ENCODE assay signal across 1 cellular context in the genomic region with DNA sequence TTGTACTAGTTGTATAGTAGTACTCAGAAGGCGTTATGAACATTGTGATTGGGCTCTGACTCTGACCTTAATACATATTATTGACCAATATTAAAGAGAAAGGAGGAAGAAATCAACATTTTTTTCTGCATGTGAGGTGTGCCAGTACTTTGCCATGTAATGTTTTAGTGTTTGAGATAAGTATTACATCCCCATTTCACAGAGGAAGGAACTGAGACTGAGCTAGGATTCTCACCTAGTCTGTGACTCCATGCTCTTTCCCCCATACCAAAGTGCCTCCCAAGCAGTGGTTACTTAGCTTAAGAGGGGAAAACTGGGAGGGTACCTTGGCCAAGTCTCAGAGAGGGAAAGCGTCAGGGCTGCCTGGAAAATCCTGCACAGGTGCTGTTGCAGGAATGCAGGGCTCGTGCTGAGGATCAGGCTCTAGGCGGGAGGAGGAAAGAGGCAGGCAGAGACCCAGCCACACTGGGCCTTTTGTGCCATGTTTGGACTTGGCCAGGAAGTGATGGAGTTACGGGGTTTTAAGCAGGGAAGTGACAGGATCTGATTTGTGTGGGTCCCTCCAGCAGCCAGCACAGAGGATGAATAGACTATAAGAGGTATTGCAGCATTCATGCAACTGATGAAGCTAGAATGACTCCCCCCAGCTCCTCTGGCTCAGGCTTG.
TF ChIP-seq lines count a peak whose summit lies in the region.

No MANE protein-coding gene starts in this region.

TF ChIP-seq in HepG2, 621 proteins besides CTCF, POLR2A, EP300 and RAD21 (continued from another document and continues in another):
- TF ChIP-seq, protein P1, sequence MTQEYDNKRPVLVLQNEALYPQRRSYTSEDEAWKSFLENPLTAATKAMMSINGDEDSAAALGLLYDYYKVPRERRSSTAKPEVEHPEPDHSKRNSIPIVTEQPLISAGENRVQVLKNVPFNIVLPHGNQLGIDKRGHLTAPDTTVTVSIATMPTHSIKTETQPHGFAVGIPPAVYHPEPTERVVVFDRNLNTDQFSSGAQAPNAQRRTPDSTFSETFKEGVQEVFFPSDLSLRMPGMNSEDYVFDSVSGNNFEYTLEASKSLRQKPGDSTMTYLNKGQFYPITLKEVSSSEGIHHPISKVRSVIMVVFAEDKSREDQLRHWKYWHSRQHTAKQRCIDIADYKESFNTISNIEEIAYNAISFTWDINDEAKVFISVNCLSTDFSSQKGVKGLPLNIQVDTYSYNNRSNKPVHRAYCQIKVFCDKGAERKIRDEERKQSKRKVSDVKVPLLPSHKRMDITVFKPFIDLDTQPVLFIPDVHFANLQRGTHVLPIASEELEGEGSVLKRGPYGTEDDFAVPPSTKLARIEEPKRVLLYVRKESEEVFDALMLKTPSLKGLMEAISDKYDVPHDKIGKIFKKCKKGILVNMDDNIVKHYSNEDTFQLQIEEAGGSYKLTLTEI (CRISPR knock-in tag; conservative IDR thresholded peaks at IDR 0.05), result no peak
- TF ChIP-seq KDM4B (CRISPR knock-in tag; IDR thresholded peaks at IDR 0.05) (no peak), ZNF660 (CRISPR knock-in tag; IDR thresholded peaks at IDR 0.05; ENCODE audit: borderline replicate concordance, low read depth) (no peak), SOX5 (CRISPR knock-in tag; IDR thresholded peaks at IDR 0.05; ENCODE audit: borderline replicate concordance) (no peak), ZKSCAN1 (IDR thresholded peaks at IDR 0.05; ENCODE audit: low read length) (no peak), GTF3A (CRISPR knock-in tag; conservative IDR thresholded peaks at IDR 0.05) (0 out of 2 replicates have a peak, but pooled peaks have one; percentile 26), REXO4 (CRISPR knock-in tag; IDR thresholded peaks at IDR 0.05; ENCODE audit: borderline replicate concordance) (no peak), ZNF292 (CRISPR knock-in tag; IDR thresholded peaks at IDR 0.05; ENCODE audit: borderline replicate concordance, low read depth) (no peak), ZFAT (CRISPR knock-in tag; conservative IDR thresholded peaks at IDR 0.05) (no peak), ZFP82 (CRISPR knock-in tag; IDR thresholded peaks at IDR 0.05; ENCODE audit: borderline replicate concordance) (no peak), MED1 (CRISPR knock-in tag; IDR thresholded peaks at IDR 0.05) (no peak), ZMYM4 (CRISPR knock-in tag; IDR thresholded peaks at IDR 0.05) (no peak), ZNF446 (CRISPR knock-in tag; IDR thresholded peaks at IDR 0.05) (no peak), JARID2 (CRISPR knock-in tag; IDR thresholded peaks at IDR 0.05; ENCODE audit: insufficient replicate concordance) (peak; percentile 19), ZNF777 (CRISPR knock-in tag; IDR thresholded peaks at IDR 0.05) (no peak), IKZF4 (CRISPR knock-in tag; IDR thresholded peaks at IDR 0.05; ENCODE audit: borderline replicate concordance, low read depth, not compliant biosample characterization) (no peak), RXRA (CRISPR knock-in tag; IDR thresholded peaks at IDR 0.05) (no peak), XRCC5 (optimal IDR thresholded peaks at IDR 0.05; ENCODE audit: low read length) (no peak), NONO (IDR thresholded peaks at IDR 0.05) (no peak), NONO (CRISPR knock-in tag; conservative IDR thresholded peaks at IDR 0.05) (no peak), LCORL (IDR thresholded peaks at IDR 0.05) (no peak), LCORL (CRISPR knock-in tag; IDR thresholded peaks at IDR 0.05) (no peak)
- TF ChIP-seq, protein P2, sequence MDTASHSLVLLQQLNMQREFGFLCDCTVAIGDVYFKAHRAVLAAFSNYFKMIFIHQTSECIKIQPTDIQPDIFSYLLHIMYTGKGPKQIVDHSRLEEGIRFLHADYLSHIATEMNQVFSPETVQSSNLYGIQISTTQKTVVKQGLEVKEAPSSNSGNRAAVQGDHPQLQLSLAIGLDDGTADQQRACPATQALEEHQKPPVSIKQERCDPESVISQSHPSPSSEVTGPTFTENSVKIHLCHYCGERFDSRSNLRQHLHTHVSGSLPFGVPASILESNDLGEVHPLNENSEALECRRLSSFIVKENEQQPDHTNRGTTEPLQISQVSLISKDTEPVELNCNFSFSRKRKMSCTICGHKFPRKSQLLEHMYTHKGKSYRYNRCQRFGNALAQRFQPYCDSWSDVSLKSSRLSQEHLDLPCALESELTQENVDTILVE (CRISPR knock-in tag; IDR thresholded peaks at IDR 0.05), result no peak
- TF ChIP-seq, protein P3, sequence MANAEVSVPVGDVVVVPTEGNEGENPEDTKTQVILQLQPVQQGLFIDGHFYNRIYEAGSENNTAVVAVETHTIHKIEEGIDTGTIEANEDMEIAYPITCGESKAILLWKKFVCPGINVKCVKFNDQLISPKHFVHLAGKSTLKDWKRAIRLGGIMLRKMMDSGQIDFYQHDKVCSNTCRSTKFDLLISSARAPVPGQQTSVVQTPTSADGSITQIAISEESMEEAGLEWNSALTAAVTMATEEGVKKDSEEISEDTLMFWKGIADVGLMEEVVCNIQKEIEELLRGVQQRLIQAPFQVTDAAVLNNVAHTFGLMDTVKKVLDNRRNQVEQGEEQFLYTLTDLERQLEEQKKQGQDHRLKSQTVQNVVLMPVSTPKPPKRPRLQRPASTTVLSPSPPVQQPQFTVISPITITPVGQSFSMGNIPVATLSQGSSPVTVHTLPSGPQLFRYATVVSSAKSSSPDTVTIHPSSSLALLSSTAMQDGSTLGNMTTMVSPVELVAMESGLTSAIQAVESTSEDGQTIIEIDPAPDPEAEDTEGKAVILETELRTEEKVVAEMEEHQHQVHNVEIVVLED (CRISPR knock-in tag; IDR thresholded peaks at IDR 0.05; ENCODE audit: borderline replicate concordance), result no peak
- TF ChIP-seq, protein P4, sequence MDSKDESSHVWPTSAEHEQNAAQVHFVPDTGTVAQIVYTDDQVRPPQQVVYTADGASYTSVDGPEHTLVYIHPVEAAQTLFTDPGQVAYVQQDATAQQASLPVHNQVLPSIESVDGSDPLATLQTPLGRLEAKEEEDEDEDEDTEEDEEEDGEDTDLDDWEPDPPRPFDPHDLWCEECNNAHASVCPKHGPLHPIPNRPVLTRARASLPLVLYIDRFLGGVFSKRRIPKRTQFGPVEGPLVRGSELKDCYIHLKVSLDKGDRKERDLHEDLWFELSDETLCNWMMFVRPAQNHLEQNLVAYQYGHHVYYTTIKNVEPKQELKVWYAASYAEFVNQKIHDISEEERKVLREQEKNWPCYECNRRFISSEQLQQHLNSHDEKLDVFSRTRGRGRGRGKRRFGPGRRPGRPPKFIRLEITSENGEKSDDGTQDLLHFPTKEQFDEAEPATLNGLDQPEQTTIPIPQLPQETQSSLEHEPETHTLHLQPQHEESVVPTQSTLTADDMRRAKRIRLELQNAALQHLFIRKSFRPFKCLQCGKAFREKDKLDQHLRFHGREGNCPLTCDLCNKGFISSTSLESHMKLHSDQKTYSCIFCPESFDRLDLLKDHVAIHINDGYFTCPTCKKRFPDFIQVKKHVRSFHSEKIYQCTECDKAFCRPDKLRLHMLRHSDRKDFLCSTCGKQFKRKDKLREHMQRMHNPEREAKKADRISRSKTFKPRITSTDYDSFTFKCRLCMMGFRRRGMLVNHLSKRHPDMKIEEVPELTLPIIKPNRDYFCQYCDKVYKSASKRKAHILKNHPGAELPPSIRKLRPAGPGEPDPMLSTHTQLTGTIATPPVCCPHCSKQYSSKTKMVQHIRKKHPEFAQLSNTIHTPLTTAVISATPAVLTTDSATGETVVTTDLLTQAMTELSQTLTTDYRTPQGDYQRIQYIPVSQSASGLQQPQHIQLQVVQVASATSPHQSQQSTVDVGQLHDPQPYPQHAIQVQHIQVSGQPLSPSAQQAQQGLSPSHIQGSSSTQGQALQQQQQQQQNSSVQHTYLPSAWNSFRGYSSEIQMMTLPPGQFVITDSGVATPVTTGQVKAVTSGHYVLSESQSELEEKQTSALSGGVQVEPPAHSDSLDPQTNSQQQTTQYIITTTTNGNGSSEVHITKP (CRISPR knock-in tag; IDR thresholded peaks at IDR 0.05; ENCODE audit: low read depth), result no peak
- TF ChIP-seq, protein P5, sequence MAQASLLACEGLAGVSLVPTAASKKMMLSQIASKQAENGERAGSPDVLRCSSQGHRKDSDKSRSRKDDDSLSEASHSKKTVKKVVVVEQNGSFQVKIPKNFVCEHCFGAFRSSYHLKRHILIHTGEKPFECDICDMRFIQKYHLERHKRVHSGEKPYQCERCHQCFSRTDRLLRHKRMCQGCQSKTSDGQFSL (CRISPR knock-in tag; IDR thresholded peaks at IDR 0.05), result no peak
- TF ChIP-seq, protein P6, sequence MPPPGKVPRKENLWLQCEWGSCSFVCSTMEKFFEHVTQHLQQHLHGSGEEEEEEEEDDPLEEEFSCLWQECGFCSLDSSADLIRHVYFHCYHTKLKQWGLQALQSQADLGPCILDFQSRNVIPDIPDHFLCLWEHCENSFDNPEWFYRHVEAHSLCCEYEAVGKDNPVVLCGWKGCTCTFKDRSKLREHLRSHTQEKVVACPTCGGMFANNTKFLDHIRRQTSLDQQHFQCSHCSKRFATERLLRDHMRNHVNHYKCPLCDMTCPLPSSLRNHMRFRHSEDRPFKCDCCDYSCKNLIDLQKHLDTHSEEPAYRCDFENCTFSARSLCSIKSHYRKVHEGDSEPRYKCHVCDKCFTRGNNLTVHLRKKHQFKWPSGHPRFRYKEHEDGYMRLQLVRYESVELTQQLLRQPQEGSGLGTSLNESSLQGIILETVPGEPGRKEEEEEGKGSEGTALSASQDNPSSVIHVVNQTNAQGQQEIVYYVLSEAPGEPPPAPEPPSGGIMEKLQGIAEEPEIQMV (CRISPR knock-in tag; IDR thresholded peaks at IDR 0.05; ENCODE audit: low read depth), result 0 out of 2 replicates have a peak, but pooled peaks have one; percentile 42
- TF ChIP-seq, protein P7, sequence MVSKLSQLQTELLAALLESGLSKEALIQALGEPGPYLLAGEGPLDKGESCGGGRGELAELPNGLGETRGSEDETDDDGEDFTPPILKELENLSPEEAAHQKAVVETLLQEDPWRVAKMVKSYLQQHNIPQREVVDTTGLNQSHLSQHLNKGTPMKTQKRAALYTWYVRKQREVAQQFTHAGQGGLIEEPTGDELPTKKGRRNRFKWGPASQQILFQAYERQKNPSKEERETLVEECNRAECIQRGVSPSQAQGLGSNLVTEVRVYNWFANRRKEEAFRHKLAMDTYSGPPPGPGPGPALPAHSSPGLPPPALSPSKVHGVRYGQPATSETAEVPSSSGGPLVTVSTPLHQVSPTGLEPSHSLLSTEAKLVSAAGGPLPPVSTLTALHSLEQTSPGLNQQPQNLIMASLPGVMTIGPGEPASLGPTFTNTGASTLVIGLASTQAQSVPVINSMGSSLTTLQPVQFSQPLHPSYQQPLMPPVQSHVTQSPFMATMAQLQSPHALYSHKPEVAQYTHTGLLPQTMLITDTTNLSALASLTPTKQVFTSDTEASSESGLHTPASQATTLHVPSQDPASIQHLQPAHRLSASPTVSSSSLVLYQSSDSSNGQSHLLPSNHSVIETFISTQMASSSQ (IDR thresholded peaks at IDR 0.05; ENCODE audit: low read depth), result no peak
- TF ChIP-seq, protein P7 (CRISPR knock-in tag; IDR thresholded peaks at IDR 0.05; ENCODE audit: borderline replicate concordance), result peak; percentile 55; the same call in 1 of the 2 replicates
- TF ChIP-seq, protein P8, sequence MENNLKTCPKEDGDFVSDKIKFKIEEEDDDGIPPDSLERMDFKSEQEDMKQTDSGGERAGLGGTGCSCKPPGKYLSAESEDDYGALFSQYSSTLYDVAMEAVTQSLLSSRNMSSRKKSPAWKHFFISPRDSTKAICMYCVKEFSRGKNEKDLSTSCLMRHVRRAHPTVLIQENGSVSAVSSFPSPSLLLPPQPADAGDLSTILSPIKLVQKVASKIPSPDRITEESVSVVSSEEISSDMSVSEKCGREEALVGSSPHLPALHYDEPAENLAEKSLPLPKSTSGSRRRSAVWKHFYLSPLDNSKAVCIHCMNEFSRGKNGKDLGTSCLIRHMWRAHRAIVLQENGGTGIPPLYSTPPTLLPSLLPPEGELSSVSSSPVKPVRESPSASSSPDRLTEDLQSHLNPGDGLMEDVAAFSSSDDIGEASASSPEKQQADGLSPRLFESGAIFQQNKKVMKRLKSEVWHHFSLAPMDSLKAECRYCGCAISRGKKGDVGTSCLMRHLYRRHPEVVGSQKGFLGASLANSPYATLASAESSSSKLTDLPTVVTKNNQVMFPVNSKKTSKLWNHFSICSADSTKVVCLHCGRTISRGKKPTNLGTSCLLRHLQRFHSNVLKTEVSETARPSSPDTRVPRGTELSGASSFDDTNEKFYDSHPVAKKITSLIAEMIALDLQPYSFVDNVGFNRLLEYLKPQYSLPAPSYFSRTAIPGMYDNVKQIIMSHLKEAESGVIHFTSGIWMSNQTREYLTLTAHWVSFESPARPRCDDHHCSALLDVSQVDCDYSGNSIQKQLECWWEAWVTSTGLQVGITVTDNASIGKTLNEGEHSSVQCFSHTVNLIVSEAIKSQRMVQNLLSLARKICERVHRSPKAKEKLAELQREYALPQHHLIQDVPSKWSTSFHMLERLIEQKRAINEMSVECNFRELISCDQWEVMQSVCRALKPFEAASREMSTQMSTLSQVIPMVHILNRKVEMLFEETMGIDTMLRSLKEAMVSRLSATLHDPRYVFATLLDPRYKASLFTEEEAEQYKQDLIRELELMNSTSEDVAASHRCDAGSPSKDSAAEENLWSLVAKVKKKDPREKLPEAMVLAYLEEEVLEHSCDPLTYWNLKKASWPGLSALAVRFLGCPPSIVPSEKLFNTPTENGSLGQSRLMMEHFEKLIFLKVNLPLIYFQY (CRISPR knock-in tag; IDR thresholded peaks at IDR 0.05; ENCODE audit: borderline replicate concordance), result 0 out of 2 replicates have a peak, but pooled peaks have one; percentile 13
- TF ChIP-seq, protein P9, sequence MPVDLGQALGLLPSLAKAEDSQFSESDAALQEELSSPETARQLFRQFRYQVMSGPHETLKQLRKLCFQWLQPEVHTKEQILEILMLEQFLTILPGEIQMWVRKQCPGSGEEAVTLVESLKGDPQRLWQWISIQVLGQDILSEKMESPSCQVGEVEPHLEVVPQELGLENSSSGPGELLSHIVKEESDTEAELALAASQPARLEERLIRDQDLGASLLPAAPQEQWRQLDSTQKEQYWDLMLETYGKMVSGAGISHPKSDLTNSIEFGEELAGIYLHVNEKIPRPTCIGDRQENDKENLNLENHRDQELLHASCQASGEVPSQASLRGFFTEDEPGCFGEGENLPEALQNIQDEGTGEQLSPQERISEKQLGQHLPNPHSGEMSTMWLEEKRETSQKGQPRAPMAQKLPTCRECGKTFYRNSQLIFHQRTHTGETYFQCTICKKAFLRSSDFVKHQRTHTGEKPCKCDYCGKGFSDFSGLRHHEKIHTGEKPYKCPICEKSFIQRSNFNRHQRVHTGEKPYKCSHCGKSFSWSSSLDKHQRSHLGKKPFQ (CRISPR knock-in tag; IDR thresholded peaks at IDR 0.05; ENCODE audit: insufficient replicate concordance), result peak; percentile 48
